1 cellular context compared by ENCODE assay signal in genomic region chr10:86716466-86716865, GRCh38.
TF ChIP-seq lines count a peak whose summit lies in the region.

No MANE protein-coding gene starts in this region.

TF ChIP-seq in IMR-90, 13 proteins besides CTCF, POLR2A, EP300 and RAD21 (continued from another document):
- TF ChIP-seq USF2 (IDR thresholded peaks at IDR 0.05; ENCODE audit: low read depth, low read length) (no peak), SMC3 (IDR thresholded peaks at IDR 0.05; ENCODE audit: low read depth, low read length) (no peak), RFX5 (IDR thresholded peaks at IDR 0.05; ENCODE audit: low read depth, low read length) (no peak), MAZ (IDR thresholded peaks at IDR 0.05; ENCODE audit: borderline replicate concordance, low read depth, low read length) (no peak), RCOR1 (IDR thresholded peaks at IDR 0.05; ENCODE audit: insufficient replicate concordance, low read length) (no peak), BHLHE40 (IDR thresholded peaks at IDR 0.05; ENCODE audit: low read depth, low read length) (no peak), MXI1 (IDR thresholded peaks at IDR 0.05; ENCODE audit: borderline replicate concordance, low read depth, low read length) (no peak), ELK1 (IDR thresholded peaks at IDR 0.05; ENCODE audit: borderline replicate concordance, low read depth, low read length) (no peak), FOS (IDR thresholded peaks at IDR 0.05; ENCODE audit: low read depth, low read length) (no peak), NFE2L2 (IDR thresholded peaks at IDR 0.05; ENCODE audit: low read depth, low read length) (no peak)
